1 cellular context compared by ENCODE assay signal in genomic region chr5:78546597-78546996, GRCh38.
TF ChIP-seq lines count a peak whose summit lies in the region.

No MANE protein-coding gene starts in this region.

TF ChIP-seq in HepG2, 621 proteins besides CTCF, POLR2A, EP300 and RAD21 (continued from another document and continues in another):
- TF ChIP-seq ZNF280D (CRISPR knock-in tag; IDR thresholded peaks at IDR 0.05) (no peak), ZC3H13 (CRISPR knock-in tag; IDR thresholded peaks at IDR 0.05) (no peak), CBX2 (IDR thresholded peaks at IDR 0.05; ENCODE audit: low read depth, low read length) (no peak), CBX2 (CRISPR knock-in tag; IDR thresholded peaks at IDR 0.05; ENCODE audit: low read depth) (no peak), IKZF5 (CRISPR knock-in tag; IDR thresholded peaks at IDR 0.05) (peak; percentile 70; the same call in 1 of the 2 replicates), PAX8 (CRISPR knock-in tag; IDR thresholded peaks at IDR 0.05; ENCODE audit: borderline replicate concordance) (no peak), ZNF724P (CRISPR knock-in tag; IDR thresholded peaks at IDR 0.05; ENCODE audit: borderline replicate concordance) (no peak), ADNP (CRISPR knock-in tag; IDR thresholded peaks at IDR 0.05) (no peak), MAFF (IDR thresholded peaks at IDR 0.05; ENCODE audit: low read depth, low read length) (no peak), DDIT3 (CRISPR knock-in tag; IDR thresholded peaks at IDR 0.05) (no peak), ZFP90 (CRISPR knock-in tag; IDR thresholded peaks at IDR 0.05; ENCODE audit: borderline replicate concordance) (no peak), AFF4 (CRISPR knock-in tag; IDR thresholded peaks at IDR 0.05) (no peak), CSRNP2 (CRISPR knock-in tag; conservative IDR thresholded peaks at IDR 0.05; ENCODE audit: low read depth) (no peak), ZNF264 (CRISPR knock-in tag; IDR thresholded peaks at IDR 0.05) (peak; percentile 62; the same call in 1 of the 2 replicates), ZFYVE20 (CRISPR knock-in tag; IDR thresholded peaks at IDR 0.05; ENCODE audit: borderline replicate concordance, low read depth) (no peak), TERF1 (CRISPR knock-in tag; IDR thresholded peaks at IDR 0.05) (no peak), ZNF484 (CRISPR knock-in tag; IDR thresholded peaks at IDR 0.05; ENCODE audit: borderline replicate concordance, low read depth) (no peak), NFKB2 (CRISPR knock-in tag; IDR thresholded peaks at IDR 0.05; ENCODE audit: borderline replicate concordance) (no peak), GPN1 (CRISPR knock-in tag; IDR thresholded peaks at IDR 0.05; ENCODE audit: borderline replicate concordance) (no peak), LBX2 (CRISPR knock-in tag; IDR thresholded peaks at IDR 0.05; ENCODE audit: borderline replicate concordance) (no peak), ZNF660 (CRISPR knock-in tag; IDR thresholded peaks at IDR 0.05; ENCODE audit: borderline replicate concordance, low read depth) (no peak), NFE2 (CRISPR knock-in tag; IDR thresholded peaks at IDR 0.05) (no peak), PITX1 (CRISPR knock-in tag; IDR thresholded peaks at IDR 0.05) (no peak), SOX13 (IDR thresholded peaks at IDR 0.05) (no peak), SOX13 (CRISPR knock-in tag; conservative IDR thresholded peaks at IDR 0.05 in 1 of 2, IDR thresholded peaks at IDR 0.05 in 1 of 2) (peak in 1 of 2 experiments; percentile 80; a peak in 2 of 4 replicates)
- TF ChIP-seq, protein P1, sequence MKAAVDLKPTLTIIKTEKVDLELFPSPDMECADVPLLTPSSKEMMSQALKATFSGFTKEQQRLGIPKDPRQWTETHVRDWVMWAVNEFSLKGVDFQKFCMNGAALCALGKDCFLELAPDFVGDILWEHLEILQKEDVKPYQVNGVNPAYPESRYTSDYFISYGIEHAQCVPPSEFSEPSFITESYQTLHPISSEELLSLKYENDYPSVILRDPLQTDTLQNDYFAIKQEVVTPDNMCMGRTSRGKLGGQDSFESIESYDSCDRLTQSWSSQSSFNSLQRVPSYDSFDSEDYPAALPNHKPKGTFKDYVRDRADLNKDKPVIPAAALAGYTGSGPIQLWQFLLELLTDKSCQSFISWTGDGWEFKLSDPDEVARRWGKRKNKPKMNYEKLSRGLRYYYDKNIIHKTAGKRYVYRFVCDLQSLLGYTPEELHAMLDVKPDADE (CRISPR knock-in tag; IDR thresholded peaks at IDR 0.05) = no peak
- TF ChIP-seq, protein P2, sequence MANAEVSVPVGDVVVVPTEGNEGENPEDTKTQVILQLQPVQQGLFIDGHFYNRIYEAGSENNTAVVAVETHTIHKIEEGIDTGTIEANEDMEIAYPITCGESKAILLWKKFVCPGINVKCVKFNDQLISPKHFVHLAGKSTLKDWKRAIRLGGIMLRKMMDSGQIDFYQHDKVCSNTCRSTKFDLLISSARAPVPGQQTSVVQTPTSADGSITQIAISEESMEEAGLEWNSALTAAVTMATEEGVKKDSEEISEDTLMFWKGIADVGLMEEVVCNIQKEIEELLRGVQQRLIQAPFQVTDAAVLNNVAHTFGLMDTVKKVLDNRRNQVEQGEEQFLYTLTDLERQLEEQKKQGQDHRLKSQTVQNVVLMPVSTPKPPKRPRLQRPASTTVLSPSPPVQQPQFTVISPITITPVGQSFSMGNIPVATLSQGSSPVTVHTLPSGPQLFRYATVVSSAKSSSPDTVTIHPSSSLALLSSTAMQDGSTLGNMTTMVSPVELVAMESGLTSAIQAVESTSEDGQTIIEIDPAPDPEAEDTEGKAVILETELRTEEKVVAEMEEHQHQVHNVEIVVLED (CRISPR knock-in tag; IDR thresholded peaks at IDR 0.05; ENCODE audit: borderline replicate concordance) = peak; percentile 17; the same call in 1 of the 2 replicates
- TF ChIP-seq, protein P3, sequence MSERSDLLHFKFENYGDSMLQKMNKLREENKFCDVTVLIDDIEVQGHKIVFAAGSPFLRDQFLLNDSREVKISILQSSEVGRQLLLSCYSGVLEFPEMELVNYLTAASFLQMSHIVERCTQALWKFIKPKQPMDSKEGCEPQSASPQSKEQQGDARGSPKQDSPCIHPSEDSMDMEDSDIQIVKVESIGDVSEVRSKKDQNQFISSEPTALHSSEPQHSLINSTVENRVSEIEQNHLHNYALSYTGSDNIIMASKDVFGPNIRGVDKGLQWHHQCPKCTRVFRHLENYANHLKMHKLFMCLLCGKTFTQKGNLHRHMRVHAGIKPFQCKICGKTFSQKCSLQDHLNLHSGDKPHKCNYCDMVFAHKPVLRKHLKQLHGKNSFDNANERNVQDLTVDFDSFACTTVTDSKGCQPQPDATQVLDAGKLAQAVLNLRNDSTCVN (CRISPR knock-in tag; IDR thresholded peaks at IDR 0.05; ENCODE audit: borderline replicate concordance) = no peak
- TF ChIP-seq, protein P4, sequence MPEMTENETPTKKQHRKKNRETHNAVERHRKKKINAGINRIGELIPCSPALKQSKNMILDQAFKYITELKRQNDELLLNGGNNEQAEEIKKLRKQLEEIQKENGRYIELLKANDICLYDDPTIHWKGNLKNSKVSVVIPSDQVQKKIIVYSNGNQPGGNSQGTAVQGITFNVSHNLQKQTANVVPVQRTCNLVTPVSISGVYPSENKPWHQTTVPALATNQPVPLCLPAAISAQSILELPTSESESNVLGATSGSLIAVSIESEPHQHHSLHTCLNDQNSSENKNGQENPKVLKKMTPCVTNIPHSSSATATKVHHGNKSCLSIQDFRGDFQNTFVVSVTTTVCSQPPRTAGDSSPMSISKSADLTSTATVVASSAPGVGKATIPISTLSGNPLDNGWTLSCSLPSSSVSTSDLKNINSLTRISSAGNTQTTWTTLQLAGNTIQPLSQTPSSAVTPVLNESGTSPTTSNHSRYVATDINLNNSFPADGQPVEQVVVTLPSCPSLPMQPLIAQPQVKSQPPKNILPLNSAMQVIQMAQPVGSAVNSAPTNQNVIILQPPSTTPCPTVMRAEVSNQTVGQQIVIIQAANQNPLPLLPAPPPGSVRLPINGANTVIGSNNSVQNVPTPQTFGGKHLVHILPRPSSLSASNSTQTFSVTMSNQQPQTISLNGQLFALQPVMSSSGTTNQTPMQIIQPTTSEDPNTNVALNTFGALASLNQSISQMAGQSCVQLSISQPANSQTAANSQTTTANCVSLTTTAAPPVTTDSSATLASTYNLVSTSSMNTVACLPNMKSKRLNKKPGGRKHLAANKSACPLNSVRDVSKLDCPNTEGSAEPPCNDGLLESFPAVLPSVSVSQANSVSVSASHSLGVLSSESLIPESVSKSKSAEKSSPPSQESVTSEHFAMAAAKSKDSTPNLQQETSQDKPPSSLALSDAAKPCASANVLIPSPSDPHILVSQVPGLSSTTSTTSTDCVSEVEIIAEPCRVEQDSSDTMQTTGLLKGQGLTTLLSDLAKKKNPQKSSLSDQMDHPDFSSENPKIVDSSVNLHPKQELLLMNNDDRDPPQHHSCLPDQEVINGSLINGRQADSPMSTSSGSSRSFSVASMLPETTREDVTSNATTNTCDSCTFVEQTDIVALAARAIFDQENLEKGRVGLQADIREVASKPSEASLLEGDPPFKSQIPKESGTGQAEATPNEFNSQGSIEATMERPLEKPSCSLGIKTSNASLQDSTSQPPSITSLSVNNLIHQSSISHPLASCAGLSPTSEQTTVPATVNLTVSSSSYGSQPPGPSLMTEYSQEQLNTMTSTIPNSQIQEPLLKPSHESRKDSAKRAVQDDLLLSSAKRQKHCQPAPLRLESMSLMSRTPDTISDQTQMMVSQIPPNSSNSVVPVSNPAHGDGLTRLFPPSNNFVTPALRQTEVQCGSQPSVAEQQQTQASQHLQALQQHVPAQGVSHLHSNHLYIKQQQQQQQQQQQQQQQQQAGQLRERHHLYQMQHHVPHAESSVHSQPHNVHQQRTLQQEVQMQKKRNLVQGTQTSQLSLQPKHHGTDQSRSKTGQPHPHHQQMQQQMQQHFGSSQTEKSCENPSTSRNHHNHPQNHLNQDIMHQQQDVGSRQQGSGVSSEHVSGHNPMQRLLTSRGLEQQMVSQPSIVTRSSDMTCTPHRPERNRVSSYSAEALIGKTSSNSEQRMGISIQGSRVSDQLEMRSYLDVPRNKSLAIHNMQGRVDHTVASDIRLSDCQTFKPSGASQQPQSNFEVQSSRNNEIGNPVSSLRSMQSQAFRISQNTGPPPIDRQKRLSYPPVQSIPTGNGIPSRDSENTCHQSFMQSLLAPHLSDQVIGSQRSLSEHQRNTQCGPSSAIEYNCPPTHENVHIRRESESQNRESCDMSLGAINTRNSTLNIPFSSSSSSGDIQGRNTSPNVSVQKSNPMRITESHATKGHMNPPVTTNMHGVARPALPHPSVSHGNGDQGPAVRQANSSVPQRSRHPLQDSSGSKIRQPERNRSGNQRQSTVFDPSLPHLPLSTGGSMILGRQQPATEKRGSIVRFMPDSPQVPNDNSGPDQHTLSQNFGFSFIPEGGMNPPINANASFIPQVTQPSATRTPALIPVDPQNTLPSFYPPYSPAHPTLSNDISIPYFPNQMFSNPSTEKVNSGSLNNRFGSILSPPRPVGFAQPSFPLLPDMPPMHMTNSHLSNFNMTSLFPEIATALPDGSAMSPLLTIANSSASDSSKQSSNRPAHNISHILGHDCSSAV (CRISPR knock-in tag; IDR thresholded peaks at IDR 0.05; ENCODE audit: borderline replicate concordance) = no peak
